Comparison of ENCODE assay signal across 8 cellular contexts in the genomic region with DNA sequence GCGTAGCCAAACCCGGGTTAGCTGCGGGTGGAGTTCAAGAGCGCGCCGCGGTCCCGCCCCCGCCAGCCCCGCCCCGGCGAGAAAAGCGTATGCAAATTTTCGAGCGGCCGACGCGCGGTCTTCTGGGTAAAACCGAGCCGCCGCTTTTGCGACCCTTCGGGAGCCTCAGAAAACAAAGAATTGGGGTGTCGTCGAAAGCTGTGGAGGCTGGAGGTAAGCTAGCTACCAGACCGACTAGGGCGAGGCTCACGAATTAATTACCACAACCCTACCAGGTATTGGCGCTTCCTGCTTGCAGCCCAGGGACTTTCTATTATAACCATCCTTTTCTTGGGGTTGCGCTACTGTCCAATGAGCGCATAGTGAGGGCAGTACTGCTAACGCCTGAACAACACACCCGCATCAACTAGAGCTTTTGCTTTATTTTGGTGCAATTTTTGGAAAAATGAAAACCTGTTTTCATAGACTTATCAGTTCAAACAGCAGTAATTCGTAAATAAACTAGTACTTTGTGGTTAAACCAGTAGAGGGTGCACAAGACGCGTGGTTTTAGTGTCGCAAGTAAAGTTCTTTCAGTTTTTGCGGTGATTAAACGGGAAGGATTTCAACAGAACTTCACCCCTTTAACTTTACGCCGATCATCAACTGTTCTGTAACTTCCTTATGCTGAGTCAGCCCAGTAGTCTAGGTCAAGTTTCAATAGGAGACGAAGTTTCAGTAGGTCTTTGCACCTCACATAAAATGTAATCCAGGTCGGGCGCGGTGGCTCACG. TPM values are rescaled to one million over a fixed set of nuclear protein-coding genes. Genes with fewer than 3 reads are reported as not detected.
DNase-seq lines count a peak whose midpoint lies in the region; ATAC-seq and TF ChIP-seq lines count a peak whose summit lies in the region.

A gene (plus strand): TSS at position 318 of the 772 bp plus-strand sequence.

- H3K27ac Mint-ChIP-seq in activated T-helper 17 cell treated with anti-CD3 and anti-CD28 coated beads, Interleukin-2, amount 50 U/mL, for 72 hours: peak within 1 kb of the TSS; percentile 95
- peak within 1 kb of the TSS; percentile 87 to 91 for H3K27ac Mint-ChIP-seq in natural killer cell treated with Interleukin-12 subunit alpha and Interleukin-12 subunit beta and Interleukin-15 and Interleukin-18, amount 100 ng/mL, for 72 hours

- DNase-seq in Daoy (ENCODE audit: low read depth) (peak; percentile 94), RKO (ENCODE audit: low spot score) (peak; percentile 98), fibroblast of pulmonary artery (ENCODE audit: low read depth) (peak; percentile 100)
- peak; percentile 87 for DNase-seq in natural killer cell treated with Interleukin-12 subunit alpha and Interleukin-12 subunit beta and Interleukin-15 and Interleukin-18, amount 100 ng/mL, for 72 hours (ENCODE audit: low spot score)
- DNase-seq in stimulated activated naive CD8-positive, alpha-beta T cell treated with anti-CD3 and anti-CD28 coated beads, Interleukin-15, Interleukin-2, amounts not matched to agents 100 U/mL and 50 U/mL, for 24 hours: peak; percentile 85

- H3K27ac ChIP-seq in KOPT-K1 (ENCODE audit: low read depth, low read length, poor library complexity, severe bottlenecking): peak within 1 kb of the TSS; percentile 93

- peaks cover 28% of the 10 kb centered on the region for H3K36me3 ChIP-seq in KOPT-K1 (ENCODE audit: insufficient read depth, low read length)

- peak within 1 kb of the TSS; percentile 77 for H3K4me3 ChIP-seq in fibroblast of pulmonary artery (replicated peaks; ENCODE audit: low read depth, low read length)

- peaks cover 56% of the 10 kb centered on the region for H3K36me3 Mint-ChIP-seq in activated T-helper 17 cell treated with anti-CD3 and anti-CD28 coated beads, Interleukin-2, amount 50 U/mL, for 72 hours (ENCODE audit: low read depth)
- H3K36me3 Mint-ChIP-seq in natural killer cell treated with Interleukin-12 subunit alpha and Interleukin-12 subunit beta and Interleukin-15 and Interleukin-18, amount 100 ng/mL, for 72 hours: peaks cover 9% of the 10 kb centered on the region

- no peaks in the 10 kb centered on the region for H3K9me3 Mint-ChIP-seq in activated T-helper 17 cell treated with anti-CD3 and anti-CD28 coated beads, Interleukin-2, amount 50 U/mL, for 72 hours
- H3K9me3 Mint-ChIP-seq in natural killer cell treated with Interleukin-12 subunit alpha and Interleukin-12 subunit beta and Interleukin-15 and Interleukin-18, amount 100 ng/mL, for 72 hours: no peaks in the 10 kb centered on the region

- ATAC-seq in GM21786 (IDR thresholded peaks at IDR 0.05; ENCODE audit: unreplicated experiment): peak; percentile 64
- peak; percentile 77 for ATAC-seq in activated T-helper 17 cell treated with anti-CD3 and anti-CD28 coated beads, Interleukin-2, amount 50 U/mL, for 72 hours (replicated peaks)
- peak; percentile 88 to 90 for ATAC-seq in natural killer cell treated with Interleukin-12 subunit alpha and Interleukin-12 subunit beta and Interleukin-15 and Interleukin-18, amount 100 ng/mL, for 72 hours
- peak; percentile 87 for ATAC-seq in stimulated activated naive CD8-positive, alpha-beta T cell treated with anti-CD3 and anti-CD28 coated beads, Interleukin-15, Interleukin-2, amounts not matched to agents 100 U/mL and 50 U/mL, for 24 hours

- H3K4me3 Mint-ChIP-seq in activated T-helper 17 cell treated with anti-CD3 and anti-CD28 coated beads, Interleukin-2, amount 50 U/mL, for 72 hours: peak within 1 kb of the TSS; percentile 82
- H3K4me3 Mint-ChIP-seq in natural killer cell treated with Interleukin-12 subunit alpha and Interleukin-12 subunit beta and Interleukin-15 and Interleukin-18, amount 100 ng/mL, for 72 hours: peak within 1 kb of the TSS; percentile 84

- H3K27me3 Mint-ChIP-seq in activated T-helper 17 cell treated with anti-CD3 and anti-CD28 coated beads, Interleukin-2, amount 50 U/mL, for 72 hours: no peaks in the 10 kb centered on the region
- no peaks in the 10 kb centered on the region for H3K27me3 Mint-ChIP-seq in natural killer cell treated with Interleukin-12 subunit alpha and Interleukin-12 subunit beta and Interleukin-15 and Interleukin-18, amount 100 ng/mL, for 72 hours

- H3K9me3 ChIP-seq in KOPT-K1 (ENCODE audit: insufficient read depth, low read length, poor library complexity, severe bottlenecking): no peaks in the 10 kb centered on the region

- TF ChIP-seq CTCF in fibroblast of pulmonary artery (IDR thresholded peaks at IDR 0.05; ENCODE audit: low read length, missing control alignments): peak; percentile 61

- H3K4me1 Mint-ChIP-seq in activated T-helper 17 cell treated with anti-CD3 and anti-CD28 coated beads, Interleukin-2, amount 50 U/mL, for 72 hours: peaks cover 44% of the 10 kb centered on the region
- peaks cover 37 to 64% of the 10 kb centered on the region in 2 donors for H3K4me1 Mint-ChIP-seq in natural killer cell treated with Interleukin-12 subunit alpha and Interleukin-12 subunit beta and Interleukin-15 and Interleukin-18, amount 100 ng/mL, for 72 hours (ENCODE audit: low read depth in 2 of 2)

RNA-seq across cellular contexts. Expression of the gene that starts here (rescaled TPM):
- total RNA-seq in Daoy (2014; rRNA removed; shearing (Covaris generic)): under 0.01 TPM in 1 of 2 replicates, not detected in the other
- total RNA-seq in activated T-helper 17 cell treated with anti-CD3 and anti-CD28 coated beads, Interleukin-2, amount 50 U/mL, for 72 hours: not detected
- total RNA-seq in natural killer cell treated with Interleukin-12 subunit alpha and Interleukin-12 subunit beta and Interleukin-15 and Interleukin-18, amount 100 ng/mL, for 72 hours: not detected

Comparison
In these comparisons a context has a peak if more than half of its experiments do, and no peak if none do; other contexts are left out.
1. Peak in every context shown above with its lines: DNase-seq, ATAC-seq, H3K4me3 ChIP-seq and H3K27ac ChIP-seq.
2. Peak in DNase-seq in Daoy; RNA of the gene not detected or under 1 TPM.
3. Peak in ATAC-seq in activated T-helper 17 cell treated with anti-CD3 and anti-CD28 coated beads, Interleukin-2, amount 50 U/mL, for 72 hours; RNA of the gene not detected or under 1 TPM.
4. Peak in DNase-seq and ATAC-seq in natural killer cell treated with Interleukin-12 subunit alpha and Interleukin-12 subunit beta and Interleukin-15 and Interleukin-18, amount 100 ng/mL, for 72 hours; RNA of the gene not detected or under 1 TPM.